In genomic region chr1:67851800-67852199, GRCh38 we compare ENCODE assay signal across 32 cellular contexts. TPM values are rescaled to one million over a fixed set of nuclear protein-coding genes. Genes with fewer than 3 reads are reported as not detected.
"Had no signal": no experiment of that assay in that cellular context is flagged by ENCODE, and none has a peak within 500 bp of the region (broad histone marks: within the 10 kb centered on the region; RNA-seq: fewer than 3 reads in every experiment).

No MANE protein-coding gene starts in this region.

- H3K36me3 ChIP-seq: adrenal gland, brain microvascular endothelial cell, breast epithelium had no signal

- H3K27me3 ChIP-seq: adrenal gland, body of pancreas, brain microvascular endothelial cell, breast epithelium had no signal

- ATAC-seq: activated CD8-positive, alpha-beta memory T cell treated with anti-CD3 and anti-CD28 coated beads, Interleukin-2, amount 10 ng/mL, durations not matched to agents 7 days and 5 days; activated CD8-positive, alpha-beta T cell treated with anti-CD3 and anti-CD28 coated beads, Interleukin-2, amount 10 ng/mL, durations not matched to agents 7 days and 5 days; activated naive CD4-positive, alpha-beta T cell treated with anti-CD3 and anti-CD28 coated beads, Interleukin-2, amount 50 U/mL, for 72 hours; body of pancreas had no signal

- H3K4me1 ChIP-seq: breast epithelium had no signal

- FAIRE-seq: astrocyte, TTC549 had no signal

- H3K27ac ChIP-seq: adrenal gland, body of pancreas, brain microvascular endothelial cell, breast epithelium, VCaP had no signal

- H3K4me3 ChIP-seq: adrenal gland, body of pancreas, breast epithelium had no signal

- DNase-seq: activated B cell treated with CpG ODN at 0.5 μM for 24 hours; activated CD4-positive, alpha-beta memory T cell treated with anti-CD3 and anti-CD28 coated beads, Interleukin-2, amount 10 ng/mL, durations not matched to agents 7 days and 5 days; activated CD4-positive, alpha-beta T cell treated with anti-CD3 and anti-CD28 coated beads for 4 hours; activated CD4-positive, alpha-beta T cell treated with anti-CD3 and anti-CD28 coated beads, Interleukin-2, amount 10 ng/mL, durations not matched to agents 24 days and 14 days; activated CD4-positive, alpha-beta T cell treated with anti-CD3 and anti-CD28 coated beads, Interleukin-2, amount 50 U/mL, for 1 hour; activated CD4-positive, alpha-beta T cell treated with anti-CD3 and anti-CD28 coated beads, Interleukin-2, amount 50 U/mL, for 4 hours; activated CD4-positive, CD25-positive, alpha-beta regulatory T cell treated with anti-CD3 and anti-CD28 coated beads, Interleukin-2, amount 50 U/mL, for 72 hours; activated CD8-positive, alpha-beta memory T cell treated with anti-CD3 and anti-CD28 coated beads for 24 hours; activated CD8-positive, alpha-beta memory T cell treated with anti-CD3 and anti-CD28 coated beads, Interleukin-2, amount 10 ng/mL, durations not matched to agents 7 days and 5 days; activated CD8-positive, alpha-beta memory T cell treated with anti-CD3 and anti-CD28 coated beads, Interleukin-2, amount 50 U/mL, for 48 hours; activated CD8-positive, alpha-beta T cell treated with anti-CD3 and anti-CD28 coated beads, Interleukin-2, amount 10 ng/mL, durations not matched to agents 7 days and 5 days; activated effector memory CD4-positive, alpha-beta T cell treated with Interleukin-2 at 50 U/mL for 16 hours; activated gamma-delta T cell; activated naive CD4-positive, alpha-beta T cell treated with anti-CD3 and anti-CD28 coated beads for 36 hours; activated naive CD4-positive, alpha-beta T cell treated with anti-CD3 and anti-CD28 coated beads, Interleukin-2, amount 50 U/mL, for 16 hours; activated naive CD8-positive, alpha-beta T cell treated with anti-CD3 and anti-CD28 coated beads for 36 hours; activated T-cell treated with anti-CD3 and anti-CD28 coated beads, Interleukin-2, amount 50 U/mL, for 24 hours; activated T-cell treated with anti-CD3 and anti-CD28 coated beads, Interleukin-2, amount 50 U/mL, for 48 hours; adrenal gland; amniotic stem cell; aorta; body of pancreas; brain microvascular endothelial cell; central memory CD4-positive, alpha-beta T cell; T-helper 1 cell; T-helper 2 cell; T-helper 9 cell had no signal

- H3K9me3 ChIP-seq: adrenal gland, body of pancreas, breast epithelium had no signal

RNA-seq across cellular contexts. Expression of gene GNG12, which starts 18.5 kb away (rescaled TPM):
- total RNA-seq: activated B cell treated with CpG ODN at 0.5 μM for 24 hours; activated CD8-positive, alpha-beta T cell treated with anti-CD3 and anti-CD28 coated beads, Interleukin-2, amount 10 ng/mL, durations not matched to agents 7 days and 5 days had no signal
